13 cellular contexts compared by ENCODE assay signal in the genomic region with DNA sequence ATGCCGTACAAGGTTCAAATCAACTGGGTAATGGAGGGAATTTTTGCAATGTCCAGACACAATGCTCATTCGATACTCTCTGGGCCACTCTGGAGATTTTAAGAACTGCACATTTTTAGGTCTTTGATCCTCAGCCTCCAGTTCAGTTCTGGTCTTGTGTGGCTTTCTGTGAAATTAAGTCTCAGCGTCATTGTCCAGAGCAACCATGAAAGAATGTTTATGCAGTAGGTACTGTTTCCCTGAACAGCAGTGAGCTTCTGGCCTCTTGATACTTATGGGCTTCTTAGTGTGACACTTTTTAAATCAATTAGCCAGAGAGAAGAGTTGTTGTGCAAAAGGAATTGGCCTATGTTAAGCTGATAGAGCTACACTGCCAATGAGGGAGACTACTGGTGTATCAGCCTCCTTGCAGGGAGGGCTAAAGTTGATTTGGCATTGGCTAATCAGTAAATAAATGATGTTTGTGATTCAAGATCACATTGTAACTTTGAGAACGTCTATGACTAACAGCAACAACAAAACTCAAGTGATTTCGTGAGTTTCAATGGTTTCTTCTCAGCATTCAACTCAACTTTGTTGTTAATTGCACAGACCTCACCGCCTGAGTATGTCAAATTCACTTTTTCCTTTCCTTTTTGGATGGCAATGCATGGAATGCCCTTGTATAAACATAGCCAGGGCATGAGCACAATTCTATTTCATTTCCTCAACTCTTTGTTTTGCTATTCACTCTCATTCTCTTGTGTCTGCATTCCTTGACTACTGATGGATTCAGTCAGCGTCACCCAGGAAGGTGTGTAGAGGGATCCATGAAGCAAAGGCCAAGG.
DNase-seq lines count a peak whose midpoint lies in the region; TF ChIP-seq lines count a peak whose summit lies in the region.
"Had no signal": no experiment of that assay in that cellular context is flagged by ENCODE, and none has a peak within 500 bp of the region (broad histone marks: within the 10 kb centered on the region; RNA-seq: fewer than 3 reads in every experiment).

No MANE protein-coding gene starts in this region.

- TF ChIP-seq EP300 in esophagus muscularis mucosa (IDR thresholded peaks at IDR 0.05): no peak

- intact Hi-C loops in Caco-2 (cut with micrococcal nuclease; ENCODE audit: unreplicated experiment): no loop called here
- intact Hi-C loops in esophagus muscularis mucosa (cut with DNase I): no loop called here

- H3K27ac Mint-ChIP-seq in Caco-2 (ENCODE audit: unreplicated experiment): peak overlapping the region; percentile 24
- H3K27ac Mint-ChIP-seq: dendritic cell treated with granulocyte-macrophage colony-stimulating factor and Interleukin-4, amounts not matched to agents 40 ng/mL and 50 ng/mL, for 4 days; T-helper 1 cell treated with Interleukin-12 subunit alpha and Interleukin-12 subunit beta and Interleukin-4 antibody, amounts not matched to agents 30 μg/mL and 1 μg/mL, for 36 hours had no signal

- no peak for DNase-seq in Caco-2
- peak; percentile 77 to 99 for DNase-seq in SJSA1 (ENCODE audit: low read depth in 1 of 2, low spot score in 2 of 2)
- no peak for DNase-seq in esophagus muscularis mucosa (ENCODE audit: extremely low spot score)
- DNase-seq in non-pigmented ciliary epithelial cell (ENCODE audit: low read depth): peak; percentile 90
- no peak for DNase-seq in GOT3 (lab: John Stamatoyannopoulos, UW)
- no peak for DNase-seq in NCI-H1417 (lab: John Stamatoyannopoulos, UW)
- no peak for DNase-seq in NCI-H524 (lab: John Stamatoyannopoulos, UW)
- no peak for DNase-seq in GDM1 (lab: John Stamatoyannopoulos, UW)
- DNase-seq: activated T-cell treated with anti-CD3 and anti-CD28 coated beads for 4 hours, NCI-H69, psoas muscle had no signal

- POLR2A ChIA-PET in Caco-2 (lab: Charles Lee): no interaction called here

- BruUV-seq in Caco-2 (replicated peaks; lab: Mats Ljungman, UMichigan): no TSS peak

- H3K36me3 Mint-ChIP-seq in Caco-2 (ENCODE audit: insufficient read depth, unreplicated experiment): no peaks in the 10 kb centered on the region

- H3K4me3 ChIP-seq in Caco-2 (ENCODE audit: low read depth, low read length) (no peak overlapping the region), SJSA1 (no peak overlapping the region), esophagus muscularis mucosa (no peak overlapping the region)
- H3K4me3 ChIP-seq: psoas muscle had no signal

- H3K27me3 ChIP-seq in Caco-2 (replicated peaks; ENCODE audit: control insufficient read depth, insufficient read depth, low read length) (no peaks in the 10 kb centered on the region), SJSA1 (replicated peaks) (no peaks in the 10 kb centered on the region), esophagus muscularis mucosa (no peaks in the 10 kb centered on the region)

- H3K4me3 Mint-ChIP-seq in Caco-2 (ENCODE audit: unreplicated experiment): no peak overlapping the region
- H3K4me3 Mint-ChIP-seq: dendritic cell treated with granulocyte-macrophage colony-stimulating factor and Interleukin-4, amounts not matched to agents 40 ng/mL and 50 ng/mL, for 4 days; T-helper 1 cell treated with Interleukin-12 subunit alpha and Interleukin-12 subunit beta and Interleukin-4 antibody, amounts not matched to agents 30 μg/mL and 1 μg/mL, for 36 hours had no signal

- CTCF ChIA-PET in Caco-2 (lab: Charles Lee): no interaction called here

- no peaks in the 10 kb centered on the region for H3K9me3 Mint-ChIP-seq in Caco-2 (ENCODE audit: unreplicated experiment)
- H3K9me3 Mint-ChIP-seq: dendritic cell treated with granulocyte-macrophage colony-stimulating factor and Interleukin-4, amounts not matched to agents 40 ng/mL and 50 ng/mL, for 4 days; T-helper 1 cell treated with Interleukin-12 subunit alpha and Interleukin-12 subunit beta and Interleukin-4 antibody, amounts not matched to agents 30 μg/mL and 1 μg/mL, for 36 hours had no signal

- TF ChIP-seq POLR2A in esophagus muscularis mucosa (IDR thresholded peaks at IDR 0.05; ENCODE audit: low read depth): no peak

- no peaks in the 10 kb centered on the region for H3K4me1 ChIP-seq in Caco-2
- H3K4me1 ChIP-seq in SJSA1 (replicated peaks): peaks cover 60% of the 10 kb centered on the region
- peaks cover 0 to 48% (median 45%) of the 10 kb centered on the region in 4 donors for H3K4me1 ChIP-seq in esophagus muscularis mucosa
- H3K4me1 ChIP-seq: psoas muscle had no signal

- H3K4me1 Mint-ChIP-seq in Caco-2 (ENCODE audit: low read depth, unreplicated experiment): peaks cover 8% of the 10 kb centered on the region

- H3K36me3 ChIP-seq in Caco-2 (ENCODE audit: control insufficient read depth, insufficient read depth, low read length) (no peaks in the 10 kb centered on the region), SJSA1 (no peaks in the 10 kb centered on the region), esophagus muscularis mucosa (no peaks in the 10 kb centered on the region)

- peak overlapping the region; percentile 98 for H3K27ac ChIP-seq in SJSA1
- peak overlapping the region; percentile 76 to 84 (median 79) for H3K27ac ChIP-seq in esophagus muscularis mucosa (replicated peaks in 1 of 4)
- H3K27ac ChIP-seq: psoas muscle had no signal

- H3K9me3 ChIP-seq in Caco-2 (no peaks in the 10 kb centered on the region), SJSA1 (replicated peaks) (no peaks in the 10 kb centered on the region), esophagus muscularis mucosa (no peaks in the 10 kb centered on the region)
- H3K9me3 ChIP-seq: psoas muscle had no signal

- 63% methylated on average over 7 of the region's 7 CpGs for WGBS in esophagus muscularis mucosa

- TF ChIP-seq CTCF in Caco-2 (IDR thresholded peaks at IDR 0.05; ENCODE audit: insufficient read depth in 1 of 2, low read depth in 1 of 2, low read length in 1 of 2, severe bottlenecking in 1 of 2, unreplicated experiment in 1 of 2): no peak
- TF ChIP-seq CTCF in esophagus muscularis mucosa (IDR thresholded peaks at IDR 0.05): no peak

- H3K27me3 Mint-ChIP-seq in Caco-2 (ENCODE audit: insufficient read depth, unreplicated experiment): no peaks in the 10 kb centered on the region
- H3K27me3 Mint-ChIP-seq: dendritic cell treated with granulocyte-macrophage colony-stimulating factor and Interleukin-4, amounts not matched to agents 40 ng/mL and 50 ng/mL, for 4 days had no signal

Comparison
In these comparisons a context has a peak if more than half of its experiments do, and no peak if none do; other contexts are left out.
1. DNase-seq: peak in SJSA1 (2 of 2) and non-pigmented ciliary epithelial cell (single experiment); none in Caco-2 (0 of 2), esophagus muscularis mucosa (single experiment), GOT3 (single experiment), NCI-H1417 (0 of 3), NCI-H524 (0 of 2) and GDM1 (single experiment).